ENCODE assay signal across 13 cellular contexts in genomic region chr2:231110551-231110950, GRCh38. TPM values are rescaled to one million over a fixed set of nuclear protein-coding genes. Genes with fewer than 3 reads are reported as not detected.
DNase-seq lines count a peak whose midpoint lies in the region; ATAC-seq lines count a peak whose summit lies in the region.
"Had no signal": no experiment of that assay in that cellular context is flagged by ENCODE, and none has a peak within 500 bp of the region (broad histone marks: within the 10 kb centered on the region; RNA-seq: fewer than 3 reads in every experiment).

No MANE protein-coding gene starts in this region.

- in situ Hi-C loops in ACHN (cut with HindIII; ENCODE audit: low pct_ligation_motif_present, low pct_unique_long_range_greater_than_20kb, low sequenced_read_pairs) (no loop called here), KBM-7 (cut with MboI; ENCODE audit: low pct_unique_long_range_greater_than_20kb, low sequenced_read_pairs) (no loop called here)

- DNase-seq in ACHN (peak; percentile 40), KBM-7 (peak; percentile 43), dermis microvascular lymphatic vessel endothelial cell (ENCODE audit: low read depth in 2 of 2) (peak; percentile 81 to 85), lung microvascular endothelial cell (ENCODE audit: low read depth in 2 of 2) (peak; percentile 78 to 91), NCI-H2029 (lab: John Stamatoyannopoulos, UW) (no peak), 8988T (no peak), globus pallidus (ENCODE audit: low spot score) (no peak)
- DNase-seq: activated CD8-positive, alpha-beta T cell treated with anti-CD3 and anti-CD28 coated beads, Interleukin-2, amount 10 ng/mL, durations not matched to agents 7 days and 5 days; activated naive CD8-positive, alpha-beta T cell treated with anti-CD3 and anti-CD28 coated beads, Interleukin-2, amount 50 U/mL, for 24 hours; hippocampal formation; naive thymus-derived CD8-positive, alpha-beta T cell; upper lobe of left lung had no signal

- no peak for ATAC-seq in GM21360 (IDR thresholded peaks at IDR 0.05; ENCODE audit: unreplicated experiment)
- ATAC-seq: activated CD8-positive, alpha-beta T cell treated with anti-CD3 and anti-CD28 coated beads, Interleukin-2, amount 10 ng/mL, durations not matched to agents 7 days and 5 days; activated naive CD8-positive, alpha-beta T cell treated with anti-CD3 and anti-CD28 coated beads, Interleukin-2, amount 50 U/mL, for 24 hours; naive thymus-derived CD8-positive, alpha-beta T cell had no signal

RNA-seq across cellular contexts. Expression of gene HTR2B, which starts 14.3 kb away (rescaled TPM):
- total RNA-seq in dermis microvascular lymphatic vessel endothelial cell (0.64 and 2.8 TPM in 2 replicates), lung microvascular endothelial cell (2.0 and 3.0 TPM in 2 replicates)
- total RNA-seq: activated CD8-positive, alpha-beta T cell treated with anti-CD3 and anti-CD28 coated beads, Interleukin-2, amount 10 ng/mL, durations not matched to agents 7 days and 5 days; naive thymus-derived CD8-positive, alpha-beta T cell had no signal

RNA-seq across cellular contexts. Expression of gene PSMD1, which starts 53.9 kb away (rescaled TPM):
- total RNA-seq in dermis microvascular lymphatic vessel endothelial cell = 128 and 142 TPM in 2 replicates
- 103 and 115 TPM in 2 replicates for total RNA-seq in lung microvascular endothelial cell

Comparison
In these comparisons a context has a peak if more than half of its experiments do, and no peak if none do; other contexts are left out.
1. DNase-seq: peak in ACHN (single experiment), KBM-7 (single experiment), dermis microvascular lymphatic vessel endothelial cell (2 of 2) and lung microvascular endothelial cell (2 of 2); none in NCI-H2029 (single experiment), 8988T (single experiment) and globus pallidus (single experiment).